In genomic region chr2:219571311-219572236, GRCh38 we compare ENCODE assay signal across 8 cellular contexts. TPM values are rescaled to one million over a fixed set of nuclear protein-coding genes. Genes with fewer than 3 reads are reported as not detected.
DNase-seq lines count a peak whose midpoint lies in the region; ATAC-seq and TF ChIP-seq lines count a peak whose summit lies in the region.

Gene OBSL1 (minus strand): TSS chr2:219571539. CDS start chr2:219571232, 307 bp downstream.

- ATAC-seq in T-cell (replicated peaks in 1 of 4), result peak; percentile 22 to 61 (median 33)
- peak; percentile 51 for ATAC-seq in esophagus mucosa
- ATAC-seq in GM19035 (IDR thresholded peaks at IDR 0.05; ENCODE audit: unreplicated experiment), result no peak
- no peak for ATAC-seq in GM21737 (IDR thresholded peaks at IDR 0.05; ENCODE audit: unreplicated experiment)

- CTCF ChIA-PET in T-cell (lab: Charles Lee), result no interaction called here

- H3K27ac Mint-ChIP-seq in T-cell, result peak within 1 kb of the TSS in 1 of 2 donors; percentile 56

- H3K4me3 ChIP-seq in mesodermal cell (ENCODE audit: extremely low read depth, insufficient read depth, low read length, poor library complexity, severe bottlenecking) (peak within 1 kb of the TSS; percentile 58), tibial nerve (peak within 1 kb of the TSS; percentile 59 to 94 (median 68))

- WGBS in mesodermal cell (ENCODE audit: insufficient coverage in 2 of 2), 2 experiments, result 5 to 8% methylated on average over 17 to 33 of the region's 42 CpGs
- 17 to 18% methylated on average over 25 to 27 of the region's 42 CpGs for WGBS in tibial nerve, 2 donors

- no peak for TF ChIP-seq CTCF in tibial nerve (IDR thresholded peaks at IDR 0.05)

- H3K9me3 Mint-ChIP-seq in T-cell, result no peaks in the 10 kb centered on the region

- H3K4me1 ChIP-seq in mesodermal cell (ENCODE audit: control insufficient read depth, insufficient read depth, low read length, poor library complexity, severe bottlenecking) (peaks cover 24% of the 10 kb centered on the region), tibial nerve (peaks cover 0 to 20% (median 3%) of the 10 kb centered on the region in 4 donors)

- TF ChIP-seq POLR2A in tibial nerve (IDR thresholded peaks at IDR 0.05), result no peak

- H3K27me3 Mint-ChIP-seq in T-cell, result peaks cover 37 to 69% of the 10 kb centered on the region in 2 donors

- H3K27me3 ChIP-seq in tibial nerve, result peaks cover 0 to 11% of the 10 kb centered on the region in 2 donors

- DNase-seq in DMS153 treated with DMSO at 0.1 percent for 48 hours (lab: John Stamatoyannopoulos, UW; ENCODE audit: unreplicated experiment), result peak; percentile 61
- peak; percentile 67 for DNase-seq in NCI-H1092 (lab: John Stamatoyannopoulos, UW)
- DNase-seq in T-cell, result no peak
- peak in 1 of 2 donors; percentile 23 for DNase-seq in tibial nerve (ENCODE audit: low spot score in 2 of 2)

- peaks cover 2 to 5% (median 4%) of the 10 kb centered on the region in 3 donors for H3K4me1 Mint-ChIP-seq in T-cell

- H3K9me3 ChIP-seq in mesodermal cell (ENCODE audit: control insufficient read depth, low read length) (no peaks in the 10 kb centered on the region), tibial nerve (no peaks in the 10 kb centered on the region)

- TF ChIP-seq EP300 in tibial nerve (IDR thresholded peaks at IDR 0.05), result no peak

- H3K4me3 Mint-ChIP-seq in T-cell, result peak within 1 kb of the TSS; percentile 21 to 59 (median 24)

- POLR2A ChIA-PET in T-cell (lab: Charles Lee), result no interaction called here

- H3K36me3 Mint-ChIP-seq in T-cell, result no peaks in the 10 kb centered on the region

- H3K27ac ChIP-seq in mesodermal cell (ENCODE audit: low read depth, low read length, severe bottlenecking) (peak within 1 kb of the TSS; percentile 89), tibial nerve (peak within 1 kb of the TSS; percentile 73 to 92 (median 82))

- peaks cover 34% of the 10 kb centered on the region for H3K36me3 ChIP-seq in mesodermal cell (ENCODE audit: control insufficient read depth, insufficient read depth, low read length)
- peaks cover 0 to 18% (median 0%) of the 10 kb centered on the region in 3 donors for H3K36me3 ChIP-seq in tibial nerve

RNA-seq across cellular contexts. Expression of gene OBSL1, which starts in this region (rescaled TPM):
- total RNA-seq in T-cell (1 to 10 TPM; 1.2 to 2.4 (median 1.2) TPM), esophagus mucosa (13.0 TPM), tibial nerve (100 to 1,000 TPM in 2 of 4 donors, 10 to 100 TPM in 2; 85.0 to 135 (median 98.3) TPM)
- polyA plus RNA-seq in mesodermal cell (2013, experiment 1 of 2), result 75.2 TPM
- polyA plus RNA-seq in mesodermal cell (2013, experiment 2 of 2), result 64.3 TPM

Comparison
In these comparisons a context has a peak if more than half of its experiments do, and no peak if none do; other contexts are left out.
1. DNase-seq: peak in DMS153 treated with DMSO at 0.1 percent for 48 hours (single experiment) and NCI-H1092 (single experiment); none in T-cell (0 of 34).
2. ATAC-seq: peak in T-cell (4 of 4) and esophagus mucosa (single experiment); none in GM19035 (single experiment) and GM21737 (single experiment).